16 cellular contexts compared by ENCODE assay signal in the genomic region with DNA sequence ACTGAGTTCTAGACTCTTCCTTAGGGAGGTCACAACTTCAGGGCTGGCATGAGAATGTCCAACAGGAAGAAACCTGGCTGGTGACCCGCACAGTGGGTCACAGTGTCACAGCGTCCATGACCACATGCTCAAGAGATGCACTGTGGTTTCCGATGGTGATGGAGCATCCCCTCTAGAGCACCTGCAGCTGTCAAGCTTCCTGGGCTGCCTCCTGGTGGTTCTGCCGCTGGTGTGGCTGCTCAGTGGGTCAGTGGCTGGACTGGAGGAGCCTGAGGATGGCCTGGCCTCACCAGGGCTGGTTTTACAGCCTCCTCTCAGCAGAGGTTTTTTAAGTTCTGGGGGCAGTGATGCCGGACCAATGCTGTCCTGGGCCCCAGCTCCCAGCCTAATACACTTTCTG.
DNase-seq lines count a peak whose midpoint lies in the region; ATAC-seq, FAIRE-seq and TF ChIP-seq lines count a peak whose summit lies in the region.
"Had no signal": no experiment of that assay in that cellular context is flagged by ENCODE, and none has a peak within 500 bp of the region (broad histone marks: within the 10 kb centered on the region; RNA-seq: fewer than 3 reads in every experiment).

No MANE protein-coding gene starts in this region.

- no peak for TF ChIP-seq CTCF in A549 (IDR thresholded peaks at IDR 0.05)
- 0 out of 2 replicates have a peak, but pooled peaks have one; percentile 9 for TF ChIP-seq CTCF in GM12875 (IDR thresholded peaks at IDR 0.05; ENCODE audit: borderline replicate concordance, insufficient read depth, low read depth, low read length)
- TF ChIP-seq CTCF in WERI-Rb-1 (IDR thresholded peaks at IDR 0.05; ENCODE audit: low read depth, low read length): peak; percentile 25; the same call in 1 of the 2 replicates
- TF ChIP-seq CTCF in lower lobe of right lung (IDR thresholded peaks at IDR 0.05): no peak

- POLR2A ChIA-PET in A549 (lab: Yijun Ruan, JAX): interaction anchor here (1.4 kb wide), 1 partner anchor 10 kb away, joined by 4 read pairs; no protein-coding TSS in a partner anchor

- FAIRE-seq in A549 (lab: Jason Lieb, UNC): no peak

- H3K79me1 ChIP-seq in neuronal stem cell (ENCODE audit: low read depth, low read length): no peaks in the 10 kb centered on the region

- H4K8ac ChIP-seq in neuronal stem cell (ENCODE audit: low read depth, low read length): no peak overlapping the region

- TF ChIP-seq RAD21 in A549 (conservative IDR thresholded peaks at IDR 0.05 in 1 of 2, IDR thresholded peaks at IDR 0.05 in 1 of 2): 0 out of 5 replicates have a peak, but pooled peaks of 1 of the 2 experiments have one; percentile 6

- H3K36me3 ChIP-seq in WERI-Rb-1 (no peaks in the 10 kb centered on the region), neuronal stem cell (replicated peaks in 1 of 2; ENCODE audit: control insufficient read depth in 2 of 2, insufficient read depth in 2 of 2, low read length in 2 of 2) (no peaks in the 10 kb centered on the region), lower lobe of right lung (no peaks in the 10 kb centered on the region)
- H3K36me3 ChIP-seq: MG63, Peyer's patch had no signal

- H3K9ac ChIP-seq in neuronal stem cell (ENCODE audit: low read depth, low read length, poor library complexity): no peak overlapping the region

- no peak overlapping the region for H3K18ac ChIP-seq in neuronal stem cell (ENCODE audit: low read length)

- H3K4me3 ChIP-seq in A549 (no peak overlapping the region), GM12875 (ENCODE audit: low read depth, low read length) (no peak overlapping the region), WERI-Rb-1 (ENCODE audit: low read depth, low read length) (no peak overlapping the region), neuronal stem cell (ENCODE audit: low read length in 2 of 2) (no peak overlapping the region), lower lobe of right lung (no peak overlapping the region)
- H3K4me3 ChIP-seq: MG63, Peyer's patch, SK-N-MC had no signal

- H3K23ac ChIP-seq in neuronal stem cell (ENCODE audit: low read depth, low read length, poor library complexity): peak overlapping the region; percentile 17

- H4K91ac ChIP-seq in neuronal stem cell (ENCODE audit: low read depth, low read length, poor library complexity): no peak overlapping the region

- no peak for TF ChIP-seq POLR2A in A549 (IDR thresholded peaks at IDR 0.05; ENCODE audit: low read length)

- H3K14ac ChIP-seq in neuronal stem cell (ENCODE audit: low read length): no peak overlapping the region

- DNase-seq in A549 (ENCODE audit: low read depth in 1 of 2, low spot score in 1 of 2): no peak
- DNase-seq in WERI-Rb-1: no peak
- no peak for DNase-seq in neuronal stem cell (ENCODE audit: low spot score)
- DNase-seq in lower lobe of right lung: no peak
- no peak for DNase-seq in DMS53 treated with DMSO at 0.1 percent for 48 hours (lab: John Stamatoyannopoulos, UW; ENCODE audit: unreplicated experiment)
- DNase-seq: AML-193, Caco-2, MG63, NCI-H1105, NCI-H187, NCI-H774, Peyer's patch, Right ventricle myocardium superior had no signal

- no peak overlapping the region for H2BK5ac ChIP-seq in neuronal stem cell (ENCODE audit: low read length)

- H3K4me1 ChIP-seq in A549 (0 out of 3 replicates have a peak, but pooled peaks cover 6% of the 10 kb centered on the region), neuronal stem cell (ENCODE audit: control insufficient read depth in 2 of 2, insufficient read depth in 1 of 2, low read depth in 1 of 2, low read length in 2 of 2) (peaks cover 8 to 9% of the 10 kb centered on the region in 2 donors), lower lobe of right lung (no peaks in the 10 kb centered on the region)
- H3K4me1 ChIP-seq: Caco-2, Peyer's patch had no signal

- CTCF ChIA-PET in A549 (lab: Yijun Ruan, JAX): interaction anchor here (0.7 to 14.5 kb wide), 9 partner anchors 8 to 177 kb away, joined by 3 to 321 read pairs (median 3); partner anchors contain the start of gene SH3PXD2A

- H2AFZ ChIP-seq in neuronal stem cell (ENCODE audit: low read length): no peak overlapping the region

- H2BK12ac ChIP-seq in neuronal stem cell (ENCODE audit: low read length): no peak overlapping the region

- no peak overlapping the region for H2BK120ac ChIP-seq in neuronal stem cell (ENCODE audit: low read depth, low read length)

- no peak overlapping the region for H2AK5ac ChIP-seq in neuronal stem cell (ENCODE audit: low read depth, low read length)

- no peak overlapping the region for H3K4ac ChIP-seq in neuronal stem cell (ENCODE audit: low read length)

- intact Hi-C loops in lower lobe of right lung (cut with DNase I): no loop called here

- H3K9me3 ChIP-seq in A549 (no peaks in the 10 kb centered on the region), WERI-Rb-1 (ENCODE audit: severe bottlenecking) (no peaks in the 10 kb centered on the region), neuronal stem cell (replicated peaks in 1 of 2; ENCODE audit: control insufficient read depth in 2 of 2, insufficient read depth in 1 of 2, low read depth in 1 of 2, low read length in 2 of 2) (peaks cover 0 to 2% of the 10 kb centered on the region in 2 donors), lower lobe of right lung (no peaks in the 10 kb centered on the region)
- H3K9me3 ChIP-seq: Caco-2, MG63, Peyer's patch had no signal

- no peak overlapping the region for H3K4me2 ChIP-seq in A549
- H3K4me2 ChIP-seq in neuronal stem cell (ENCODE audit: insufficient read depth, low read length, poor library complexity, severe bottlenecking): no peak overlapping the region

- 54% methylated on average over 5 of the region's 5 CpGs for WGBS in A549 (ENCODE audit: missing lambda C conversion rate)
- no CpG with 5 or more reads among the region's 5 CpGs for WGBS in neuronal stem cell (ENCODE audit: extremely low coverage in 2 of 2, insufficient read length in 2 of 2, insufficient replicate concordance in 1 of 2), 2 donors

- no peak for TF ChIP-seq EP300 in A549 (IDR thresholded peaks at IDR 0.05)

- H3K27ac ChIP-seq in A549 (no peak overlapping the region), WERI-Rb-1 (no peak overlapping the region), neuronal stem cell (replicated peaks; ENCODE audit: low read length) (no peak overlapping the region), lower lobe of right lung (no peak overlapping the region)
- H3K27ac ChIP-seq: Peyer's patch, SK-N-MC had no signal

- ATAC-seq in A549 (peak; percentile 46 to 60; a peak in 3 of 6 replicates), lower lobe of right lung (no peak)
- ATAC-seq in activated CD4-positive, CD25-positive, alpha-beta regulatory T cell treated with anti-CD3 and anti-CD28 coated beads, Interleukin-2, amount 50 U/mL, for 24 hours: no peak

- H3K27me3 ChIP-seq in WERI-Rb-1 (ENCODE audit: insufficient read depth, low read depth, severe bottlenecking): no peaks in the 10 kb centered on the region
- H3K27me3 ChIP-seq in neuronal stem cell (ENCODE audit: control insufficient read depth in 3 of 3, insufficient read depth in 3 of 3, low read depth in 1 of 3, low read length in 3 of 3): no peaks in the 10 kb centered on the region
- no peaks in the 10 kb centered on the region for H3K27me3 ChIP-seq in lower lobe of right lung (ENCODE audit: low read depth)
- H3K27me3 ChIP-seq: MG63, Peyer's patch had no signal

- no peak overlapping the region for H2BK15ac ChIP-seq in neuronal stem cell (ENCODE audit: low read length)

TF ChIP-seq in A549, 52 proteins besides CTCF, POLR2A, EP300 and RAD21:
- TF ChIP-seq ZC3H11A (IDR thresholded peaks at IDR 0.05): no peak
- TF ChIP-seq NPAS2 (CRISPR knock-in tag; IDR thresholded peaks at IDR 0.05; ENCODE audit: borderline replicate concordance): no peak

Comparison
In these comparisons a context has a peak if more than half of its experiments do, and no peak if none do; other contexts are left out.
1. ATAC-seq: peak in A549 (2 of 2); none in activated CD4-positive, CD25-positive, alpha-beta regulatory T cell treated with anti-CD3 and anti-CD28 coated beads, Interleukin-2, amount 50 U/mL, for 24 hours (0 of 2) and lower lobe of right lung (0 of 2).
2. CTCF ChIP-seq: peak in GM12875 (single experiment) and WERI-Rb-1 (single experiment); none in A549 (single experiment) and lower lobe of right lung (single experiment).